ENCODE assay signal across 8 cellular contexts in genomic region chr3:24493951-24494615, GRCh38. TPM values are rescaled to one million over a fixed set of nuclear protein-coding genes. Genes with fewer than 3 reads are reported as not detected.
DNase-seq lines count a peak whose midpoint lies in the region; ATAC-seq and TF ChIP-seq lines count a peak whose summit lies in the region.

No MANE protein-coding gene starts in this region.

- H3K27me3 ChIP-seq in right lobe of liver (no peaks in the 10 kb centered on the region), suprapubic skin (no peaks in the 10 kb centered on the region)

- H3K4me1 ChIP-seq in right lobe of liver (peaks cover 0 to 51% (median 8%) of the 10 kb centered on the region in 4 donors), suprapubic skin (peaks cover 56% of the 10 kb centered on the region)

- TF ChIP-seq POLR2A in right lobe of liver (IDR thresholded peaks at IDR 0.05) (peak; percentile 56), suprapubic skin (IDR thresholded peaks at IDR 0.05) (peak in 1 of 2 donors; percentile 35)

- H3K36me3 ChIP-seq in right lobe of liver (no peaks in the 10 kb centered on the region), suprapubic skin (no peaks in the 10 kb centered on the region)

- WGBS in right lobe of liver (ENCODE audit: insufficient coverage, low coverage, low lambda C conversion rate, missing lambda C conversion rate) = 0% methylated on average over 9 of the region's 48 CpGs
- under 1% methylated on average over 29 of the region's 48 CpGs for WGBS in suprapubic skin

- TF ChIP-seq EP300 in suprapubic skin (IDR thresholded peaks at IDR 0.05) = no peak

- intact Hi-C loops in right lobe of liver (cut with DNase I) = loop anchor here in 1 of 2 donors (10.0 kb wide), 1 partner anchor 129 kb away; no protein-coding TSS in a partner anchor

- H3K4me3 ChIP-seq in right lobe of liver (peak overlapping the region; percentile 61 to 72 (median 68)), suprapubic skin (peak overlapping the region; percentile 94)

- peak in 2 of 4 donors; percentile 12 to 13 for TF ChIP-seq CTCF in right lobe of liver (IDR thresholded peaks at IDR 0.05)
- no peak for TF ChIP-seq CTCF in suprapubic skin (IDR thresholded peaks at IDR 0.05)

- H3K27ac ChIP-seq in right lobe of liver (peak overlapping the region; percentile 91 to 98 (median 96)), suprapubic skin (peak overlapping the region; percentile 99)

- ATAC-seq in right lobe of liver (peak; percentile 48 to 70 (median 64)), GM21447 (IDR thresholded peaks at IDR 0.05; ENCODE audit: unreplicated experiment) (no peak), GM21381 (IDR thresholded peaks at IDR 0.05; ENCODE audit: unreplicated experiment) (no peak)

- H3K9me3 ChIP-seq in right lobe of liver (no peaks in the 10 kb centered on the region), suprapubic skin (no peaks in the 10 kb centered on the region)

- DNase-seq in C1 segment of cervical spinal cord (lab: John Stamatoyannopoulos, UW) (peak in 11 of 14 donors; percentile 35 to 86 (median 70)), M059J (ENCODE audit: low read depth) (peak; percentile 47), ecto neural progenitor cell (ENCODE audit: low spot score) (peak; percentile 60), right lobe of liver (peak; percentile 78 to 89 (median 87)), suprapubic skin (ENCODE audit: low spot score in 2 of 2) (peak; percentile 92), NCI-H1436 (lab: John Stamatoyannopoulos, UW) (no peak)

RNA-seq across cellular contexts. Expression of gene THRB, which starts 0.6 kb away (rescaled TPM):
- total RNA-seq in M059J (2014; rRNA removed; shearing (Covaris generic)) = 1.3 and 2.0 TPM in 2 replicates
- total RNA-seq in right lobe of liver = 10 to 100 TPM; 14.5 to 29.5 (median 17.3) TPM
- 10 to 100 TPM; 16.6 to 32.9 (median 24.4) TPM for total RNA-seq in suprapubic skin

Comparison
In these comparisons a context has a peak if more than half of its experiments do, and no peak if none do; other contexts are left out.
1. ATAC-seq: peak in right lobe of liver (4 of 4); none in GM21447 (single experiment) and GM21381 (single experiment).